In the genomic region with DNA sequence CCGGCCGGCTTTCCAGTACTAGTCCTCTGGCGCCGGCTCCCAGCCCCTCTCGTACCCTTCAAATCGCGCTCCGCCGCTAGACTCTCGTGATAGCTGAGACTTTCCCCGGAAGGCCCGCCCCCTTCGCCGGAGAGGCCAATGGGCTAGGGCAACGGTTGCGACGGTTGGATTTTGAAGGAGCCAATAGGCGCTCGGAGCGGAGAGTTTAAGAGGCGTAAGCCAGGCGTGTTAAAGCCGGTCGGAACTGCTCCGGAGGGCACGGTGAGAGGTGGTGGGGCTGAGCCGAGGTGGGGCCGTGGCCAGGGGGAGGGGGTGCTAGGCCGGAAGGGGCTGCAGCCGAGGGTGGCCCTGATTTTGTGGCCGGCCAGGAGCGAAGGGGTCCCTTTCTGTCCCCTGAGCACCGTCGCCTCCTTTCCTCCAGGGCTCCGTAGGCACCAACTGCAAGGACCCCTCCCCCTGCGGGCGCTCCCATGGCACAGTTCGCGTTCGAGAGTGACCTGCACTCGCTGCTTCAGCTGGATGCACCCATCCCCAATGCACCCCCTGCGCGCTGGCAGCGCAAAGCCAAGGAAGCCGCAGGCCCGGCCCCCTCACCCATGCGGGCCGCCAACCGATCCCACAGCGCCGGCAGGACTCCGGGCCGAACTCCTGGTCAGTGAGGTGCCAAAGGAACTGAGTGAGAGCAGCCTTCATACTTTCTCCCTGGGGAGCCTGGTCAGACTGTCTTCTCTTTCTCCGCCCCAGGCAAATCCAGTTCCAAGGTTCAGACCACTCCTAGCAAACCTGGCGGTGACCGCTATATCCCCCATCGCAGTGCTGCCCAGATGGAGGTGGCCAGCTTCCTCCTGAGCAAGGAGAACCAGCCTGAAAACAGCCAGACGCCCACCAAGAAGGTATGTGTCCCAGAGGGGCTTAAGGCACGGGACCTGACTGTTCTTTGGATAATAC, we compare ENCODE assay signal across 8 cellular contexts. TPM values are rescaled to one million over a fixed set of nuclear protein-coding genes. Genes with fewer than 3 reads are reported as not detected.
DNase-seq lines count a peak whose midpoint lies in the region; ATAC-seq lines count a peak whose summit lies in the region.

A gene (plus strand): TSS at position 236 of the 948 bp plus-strand sequence. CDS start 235 bp downstream, at position 471.

- H3K36me3 ChIP-seq in BLaER1 treated with 17β-estradiol and CSF1 and Interleukin-3, amounts not matched to agents 10 nM and 100 nM = peaks cover 41 to 46% (median 44%) of the 10 kb centered on the region in 11 experiments

- H3K27ac ChIP-seq in BLaER1 treated with 17β-estradiol and CSF1 and Interleukin-3, amounts not matched to agents 10 nM and 100 nM = peak within 1 kb of the TSS; percentile 59 to 94 (median 89)

- peak within 1 kb of the TSS; percentile 82 to 94 (median 91) for H3K9ac ChIP-seq in BLaER1 treated with 17β-estradiol and CSF1 and Interleukin-3, amounts not matched to agents 10 nM and 100 nM

- H3K4me1 ChIP-seq in BLaER1 treated with 17β-estradiol and CSF1 and Interleukin-3, amounts not matched to agents 10 nM and 100 nM = peaks cover 52 to 64% (median 59%) of the 10 kb centered on the region in 10 experiments

- no peaks in the 10 kb centered on the region for H3K9me3 ChIP-seq in BLaER1 treated with 17β-estradiol and CSF1 and Interleukin-3, amounts not matched to agents 10 nM and 100 nM (replicated peaks in 1 of 11)

- peak within 1 kb of the TSS; percentile 65 to 90 (median 78) for H3K4me3 ChIP-seq in BLaER1 treated with 17β-estradiol and CSF1 and Interleukin-3, amounts not matched to agents 10 nM and 100 nM

- peaks cover 13 to 51% (median 35%) of the 10 kb centered on the region in 11 experiments; a peak in 21 of 22 replicates for H4K20me1 ChIP-seq in BLaER1 treated with 17β-estradiol and CSF1 and Interleukin-3, amounts not matched to agents 10 nM and 100 nM

- DNase-seq in NCI-H748 (lab: John Stamatoyannopoulos, UW; ENCODE audit: unreplicated experiment) (peak; percentile 100), dedifferentiated amniotic fluid mesenchymal stem cell (ENCODE audit: extremely low spot score) (peak; percentile 98), left lobe of liver (ENCODE audit: low spot score) (peak; percentile 98)
- peak; percentile 96 for DNase-seq in activated CD4-positive, alpha-beta T cell treated with anti-CD3 and anti-CD28 coated beads, Interleukin-2, amount 50 U/mL, for 1 hour
- DNase-seq in stimulated activated CD4-positive, alpha-beta T cell treated with anti-CD3 and anti-CD28 coated beads, Interleukin-2, amount 100 ng/mL, for 4 hours (ENCODE audit: low read depth) = peak; percentile 96

- H3K4me2 ChIP-seq in BLaER1 treated with 17β-estradiol and CSF1 and Interleukin-3, amounts not matched to agents 10 nM and 100 nM = peak within 1 kb of the TSS; percentile 95 to 100 (median 98)

- ATAC-seq in GM19351 (IDR thresholded peaks at IDR 0.05; ENCODE audit: unreplicated experiment) = peak; percentile 96
- peak; percentile 95 for ATAC-seq in HG03521 (IDR thresholded peaks at IDR 0.05; ENCODE audit: unreplicated experiment)
- ATAC-seq in left lobe of liver = peak; percentile 98

- H3K27me3 ChIP-seq in BLaER1 treated with 17β-estradiol and CSF1 and Interleukin-3, amounts not matched to agents 10 nM and 100 nM = no peaks in the 10 kb centered on the region

RNA-seq across cellular contexts. Expression of the gene that starts here (rescaled TPM):
- 0.78 TPM for total RNA-seq in left lobe of liver

Comparison
In these comparisons a context has a peak if more than half of its experiments do, and no peak if none do; other contexts are left out.
1. Peak in every context shown above with its lines: DNase-seq, ATAC-seq, H3K4me3 ChIP-seq and H3K27ac ChIP-seq.
2. Peak in DNase-seq and ATAC-seq in left lobe of liver; RNA of the gene not detected or under 1 TPM.